28 cellular contexts compared by ENCODE assay signal in the genomic region with DNA sequence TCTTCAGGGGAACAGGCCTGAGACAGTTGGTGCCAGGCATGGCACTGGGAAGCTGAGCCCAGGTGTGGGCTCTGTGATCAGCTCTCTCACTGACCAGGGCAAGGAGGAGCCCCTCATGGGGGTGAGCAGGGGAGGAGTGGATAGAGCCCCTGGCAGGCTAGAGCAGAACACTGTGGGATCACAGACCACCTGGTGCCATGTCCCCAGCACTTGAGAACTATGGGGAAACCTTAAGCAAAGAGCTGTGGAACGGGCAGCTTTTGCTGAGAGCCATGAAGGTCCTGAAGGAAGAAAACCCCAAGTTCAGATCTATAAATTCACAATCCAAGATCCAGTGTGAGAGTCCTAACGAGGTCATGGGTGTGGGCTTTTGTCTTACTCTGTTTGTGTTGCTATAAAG. TPM values are rescaled to one million over a fixed set of nuclear protein-coding genes. Genes with fewer than 3 reads are reported as not detected.
"Had no signal": no experiment of that assay in that cellular context is flagged by ENCODE, and none has a peak within 500 bp of the region (broad histone marks: within the 10 kb centered on the region; RNA-seq: fewer than 3 reads in every experiment).

No MANE protein-coding gene starts in this region.

- H3K4me3 Mint-ChIP-seq: activated CD8-positive, alpha-beta T cell treated with anti-CD3 and anti-CD28 coated beads for 36 hours; activated naive CD4-positive, alpha-beta T cell treated with anti-CD3 and anti-CD28 coated beads, Interleukin-2, amount 50 U/mL, for 24 hours; activated T-cell treated with anti-CD3 and anti-CD28 coated beads, Interleukin-2, amount 50 U/mL, for 24 hours; activated T-helper 1 cell treated with anti-CD3 and anti-CD28 coated beads, Interleukin-12 subunit alpha, Interleukin-12 subunit beta, Interleukin-2, Interleukin-4 antibody, amounts not matched to agents 30 ng/mL and 10 ng/mL and 1 ng/mL, durations not matched to agents 14 hours and 24 hours and 36 hours had no signal

- DNase-seq: activated CD4-positive, alpha-beta T cell treated with anti-CD3 and anti-CD28 coated beads, Interleukin-2, amount 50 U/mL, for 1 hour; activated CD4-positive, CD25-positive, alpha-beta regulatory T cell; activated CD8-positive, alpha-beta T cell treated with anti-CD3 and anti-CD28 coated beads for 36 hours; activated effector memory CD4-positive, alpha-beta T cell treated with Interleukin-2 at 50 U/mL for 16 hours; activated naive CD4-positive, alpha-beta T cell; activated T-cell treated with anti-CD3 and anti-CD28 coated beads, Interleukin-2, amount 50 U/mL, for 24 hours; caudate nucleus; Karpas-422; MM.1S; NCI-H1105; NCI-H1436; NCI-H1694 treated with DMSO at 0.1 percent for 48 hours; NCI-H2029 treated with DMSO at 0.1 percent for 48 hours; NCI-H345; NCI-H510A treated with DMSO at 0.1 percent for 48 hours; NCI-H69; NK-92 treated with Interleukin-12 subunit alpha and Interleukin-12 subunit beta, amount 100 ng/mL, for 24 hours; OCI-M1; SHP77; T-helper 2 cell; T1000 had no signal

- H3K4me3 ChIP-seq: breast epithelium, K562, SJSA1 had no signal

- H3K27me3 ChIP-seq: breast epithelium had no signal

- H3K27ac Mint-ChIP-seq: activated CD8-positive, alpha-beta T cell treated with anti-CD3 and anti-CD28 coated beads for 36 hours; activated naive CD4-positive, alpha-beta T cell treated with anti-CD3 and anti-CD28 coated beads, Interleukin-2, amount 50 U/mL, for 24 hours; activated T-cell treated with anti-CD3 and anti-CD28 coated beads, Interleukin-2, amount 50 U/mL, for 24 hours; activated T-helper 1 cell treated with anti-CD3 and anti-CD28 coated beads, Interleukin-12 subunit alpha, Interleukin-12 subunit beta, Interleukin-2, Interleukin-4 antibody, amounts not matched to agents 30 ng/mL and 10 ng/mL and 1 ng/mL, durations not matched to agents 14 hours and 24 hours and 36 hours had no signal

- H3K36me3 ChIP-seq: breast epithelium, SJSA1 had no signal

- ATAC-seq: activated CD8-positive, alpha-beta T cell treated with anti-CD3 and anti-CD28 coated beads for 36 hours; K562; SK-N-SH treated with all-trans-retinoic acid at 6 μM for 48 hours had no signal

- H3K36me3 Mint-ChIP-seq: activated naive CD4-positive, alpha-beta T cell treated with anti-CD3 and anti-CD28 coated beads, Interleukin-2, amount 50 U/mL, for 24 hours had no signal

- H3K4me1 ChIP-seq: breast epithelium, SJSA1 had no signal

- H3K27ac ChIP-seq: breast epithelium, SJSA1, VCaP had no signal

- H3K9me3 ChIP-seq: breast epithelium, SJSA1 had no signal

- H3K9me3 Mint-ChIP-seq: activated T-helper 1 cell treated with anti-CD3 and anti-CD28 coated beads, Interleukin-12 subunit alpha, Interleukin-12 subunit beta, Interleukin-2, Interleukin-4 antibody, amounts not matched to agents 30 ng/mL and 10 ng/mL and 1 ng/mL, durations not matched to agents 14 hours and 24 hours and 36 hours had no signal

RNA-seq across cellular contexts. Expression of gene TH, which starts 46.6 kb away (rescaled TPM):
- total RNA-seq: activated CD8-positive, alpha-beta T cell treated with anti-CD3 and anti-CD28 coated beads for 36 hours; activated T-helper 1 cell treated with anti-CD3 and anti-CD28 coated beads, Interleukin-12 subunit alpha, Interleukin-12 subunit beta, Interleukin-2, Interleukin-4 antibody, amounts not matched to agents 30 ng/mL and 10 ng/mL and 1 ng/mL, durations not matched to agents 14 hours and 24 hours and 36 hours; breast epithelium; K562; SJSA1 had no signal

RNA-seq across cellular contexts. Expression of gene ASCL2, which starts 52.2 kb away (rescaled TPM):
- total RNA-seq: SJSA1 had no signal

RNA-seq across cellular contexts. Expression of gene INS, which starts 57.2 kb away (rescaled TPM):
- total RNA-seq: activated CD8-positive, alpha-beta T cell treated with anti-CD3 and anti-CD28 coated beads for 36 hours; activated T-helper 1 cell treated with anti-CD3 and anti-CD28 coated beads, Interleukin-12 subunit alpha, Interleukin-12 subunit beta, Interleukin-2, Interleukin-4 antibody, amounts not matched to agents 30 ng/mL and 10 ng/mL and 1 ng/mL, durations not matched to agents 14 hours and 24 hours and 36 hours; breast epithelium; K562; SJSA1 had no signal
